Comparison of ENCODE assay signal across 10 cellular contexts in genomic region chr12:68622250-68622649, GRCh38. TPM values are rescaled to one million over a fixed set of nuclear protein-coding genes. Genes with fewer than 3 reads are reported as not detected.
DNase-seq lines count a peak whose midpoint lies in the region; ATAC-seq and TF ChIP-seq lines count a peak whose summit lies in the region.
"Had no signal": no experiment of that assay in that cellular context is flagged by ENCODE, and none has a peak within 500 bp of the region (broad histone marks: within the 10 kb centered on the region; RNA-seq: fewer than 3 reads in every experiment).

No MANE protein-coding gene starts in this region.

- no peaks in the 10 kb centered on the region; the same call in 1 of the 2 replicates for H3K27me3 Mint-ChIP-seq in HFFc6 (ENCODE audit: insufficient read depth)
- no peaks in the 10 kb centered on the region for H3K27me3 Mint-ChIP-seq in activated naive CD8-positive, alpha-beta T cell treated with anti-CD3 and anti-CD28 coated beads, Interleukin-2, amount 10 ng/mL, durations not matched to agents 7 days and 5 days

- 0 out of 2 replicates have a peak overlapping the region, but pooled peaks have one; percentile 10 for H3K27ac ChIP-seq in ACC112 (ENCODE audit: low read depth, low read length)

- H3K4me3 Mint-ChIP-seq in HFFc6, result no peak overlapping the region
- no peak overlapping the region for H3K4me3 Mint-ChIP-seq in activated naive CD8-positive, alpha-beta T cell treated with anti-CD3 and anti-CD28 coated beads, Interleukin-2, amount 10 ng/mL, durations not matched to agents 7 days and 5 days

- no peaks in the 10 kb centered on the region for H3K27me3 ChIP-seq in ACC112 (ENCODE audit: insufficient read depth, low read length)

- no peak for DNase-seq in HFFc6
- DNase-seq in activated naive CD8-positive, alpha-beta T cell treated with anti-CD3 and anti-CD28 coated beads, Interleukin-2, amount 10 ng/mL, durations not matched to agents 7 days and 5 days, result no peak
- no peak for DNase-seq in mucosa of descending colon
- no peak for DNase-seq in CD1c-positive myeloid dendritic cell (ENCODE audit: extremely low spot score)
- no peak for DNase-seq in SW480 (ENCODE audit: low spot score)
- no peak for DNase-seq in NCI-H2029 (lab: John Stamatoyannopoulos, UW)
- DNase-seq: GDM1, NCI-H187 treated with DMSO at 0.1 percent for 48 hours had no signal

- peaks cover 58% of the 10 kb centered on the region for H3K4me1 ChIP-seq in ACC112 (ENCODE audit: control insufficient read depth, insufficient read depth, low read length, unreplicated experiment)
- H3K4me1 ChIP-seq in mucosa of descending colon (ENCODE audit: low read depth), result peaks cover 44% of the 10 kb centered on the region

- peaks cover 82% of the 10 kb centered on the region for H3K4me1 Mint-ChIP-seq in HFFc6 (ENCODE audit: low read depth)
- H3K4me1 Mint-ChIP-seq in activated naive CD8-positive, alpha-beta T cell treated with anti-CD3 and anti-CD28 coated beads, Interleukin-2, amount 10 ng/mL, durations not matched to agents 7 days and 5 days, result peaks cover 61% of the 10 kb centered on the region

- peak overlapping the region; percentile 60 for H3K27ac Mint-ChIP-seq in HFFc6
- H3K27ac Mint-ChIP-seq in activated naive CD8-positive, alpha-beta T cell treated with anti-CD3 and anti-CD28 coated beads, Interleukin-2, amount 10 ng/mL, durations not matched to agents 7 days and 5 days, result peak overlapping the region; percentile 61

- H2AFZ ChIP-seq in ACC112 (ENCODE audit: low read length, unreplicated experiment), result no peak overlapping the region

- ATAC-seq in activated naive CD8-positive, alpha-beta T cell treated with anti-CD3 and anti-CD28 coated beads, Interleukin-2, amount 10 ng/mL, durations not matched to agents 7 days and 5 days (ENCODE audit: low read depth), result no peak
- ATAC-seq in mucosa of descending colon (peak; percentile 29), GM18907 (IDR thresholded peaks at IDR 0.05; ENCODE audit: unreplicated experiment) (no peak)

- H3K4me3 ChIP-seq in ACC112 (ENCODE audit: low read depth, low read length) (no peak overlapping the region), mucosa of descending colon (no peak overlapping the region)

- peaks cover 100% of the 10 kb centered on the region for H3K79me2 ChIP-seq in ACC112 (ENCODE audit: control insufficient read depth, insufficient read depth, low read length, unreplicated experiment)

- no peak for TF ChIP-seq CTCF in HFFc6 (IDR thresholded peaks at IDR 0.05)
- TF ChIP-seq CTCF in mucosa of descending colon (IDR thresholded peaks at IDR 0.05), result no peak

- peaks cover 44% of the 10 kb centered on the region for H3K36me3 Mint-ChIP-seq in HFFc6 (ENCODE audit: low read depth)
- H3K36me3 Mint-ChIP-seq in activated naive CD8-positive, alpha-beta T cell treated with anti-CD3 and anti-CD28 coated beads, Interleukin-2, amount 10 ng/mL, durations not matched to agents 7 days and 5 days, result peaks cover 58% of the 10 kb centered on the region

- POLR2A ChIA-PET in activated naive CD8-positive, alpha-beta T cell treated with anti-CD3 and anti-CD28 coated beads, Interleukin-2, amount 10 ng/mL, durations not matched to agents 7 days and 5 days (lab: Charles Lee), result interaction anchor here (1.3 kb wide), 1 partner anchor 12 kb away, joined by 3 read pairs; no protein-coding TSS in a partner anchor

- H3K9me3 Mint-ChIP-seq in HFFc6, result no peaks in the 10 kb centered on the region
- peaks cover 10% of the 10 kb centered on the region for H3K9me3 Mint-ChIP-seq in activated naive CD8-positive, alpha-beta T cell treated with anti-CD3 and anti-CD28 coated beads, Interleukin-2, amount 10 ng/mL, durations not matched to agents 7 days and 5 days

- no peaks in the 10 kb centered on the region for H3K9me3 ChIP-seq in mucosa of descending colon

- intact Hi-C loops in mucosa of descending colon (cut with DNase I, micrococcal nuclease), result no loop called here

- peaks cover 24% of the 10 kb centered on the region for H3K36me3 ChIP-seq in ACC112 (ENCODE audit: insufficient read depth, low read length)
- no peaks in the 10 kb centered on the region for H3K36me3 ChIP-seq in mucosa of descending colon (ENCODE audit: low read depth)

RNA-seq across cellular contexts. Expression of gene RAP1B, which starts 11.6 kb away (rescaled TPM):
- 100 to 1,000 TPM; 179 to 221 (median 213) TPM for total RNA-seq in HFFc6 (2021; fragmentation: NEBNext Ultra II Directional; extraction: Animal tissue kit (Norgen Biotek cat#: 25700))
- 100 to 1,000 TPM; 233 to 257 TPM for total RNA-seq in activated naive CD8-positive, alpha-beta T cell treated with anti-CD3 and anti-CD28 coated beads, Interleukin-2, amount 10 ng/mL, durations not matched to agents 7 days and 5 days
- 100 to 1,000 TPM; 158 to 182 (median 168) TPM for total RNA-seq in mucosa of descending colon
